8 cellular contexts compared by ENCODE assay signal in genomic region chr10:52233351-52233991, GRCh38.
DNase-seq lines count a peak whose midpoint lies in the region; ATAC-seq and TF ChIP-seq lines count a peak whose summit lies in the region.
"Not testable (repeated sequence)": the region's sequence is repeated elsewhere in the genome, so short reads cannot be mapped to it uniquely, and the experiment has no call there.

No MANE protein-coding gene starts in this region.

- H2AFZ ChIP-seq in MM.1S (ENCODE audit: low read length): peak overlapping the region; percentile 73

- peak in 1 of 3 donors; percentile 27 for TF ChIP-seq POLR2A in body of pancreas (IDR thresholded peaks at IDR 0.05)
- not testable (repeated sequence) for TF ChIP-seq POLR2A in esophagus squamous epithelium (IDR thresholded peaks at IDR 0.05)

- H3K79me2 ChIP-seq in MM.1S (ENCODE audit: low read length): not testable (repeated sequence)

- not testable (repeated sequence) for H3K27me3 Mint-ChIP-seq in CD8-positive, alpha-beta T cell (ENCODE audit: low read depth); activated CD4-positive, alpha-beta T cell treated with anti-CD3 and anti-CD28 coated beads for 36 hours; neural crest cell (ENCODE audit: low read depth)

- H3K4me3 ChIP-seq in CD8-positive, alpha-beta T cell (ENCODE audit: low read depth, low read length); body of pancreas: not testable (repeated sequence)
- H3K4me3 ChIP-seq in MM.1S (ENCODE audit: low read length) (peak overlapping the region; percentile 53), esophagus squamous epithelium (peak overlapping the region in 3 of 4 donors; percentile 21 to 42 (median 26)), kidney epithelial cell (ENCODE audit: low read depth, low read length) (peak overlapping the region; percentile 31), thymus (ENCODE audit: low read length) (peak overlapping the region; percentile 33)

- H3K36me3 Mint-ChIP-seq in CD8-positive, alpha-beta T cell; activated CD4-positive, alpha-beta T cell treated with anti-CD3 and anti-CD28 coated beads for 36 hours (ENCODE audit: low read depth); neural crest cell (ENCODE audit: low read depth): not testable (repeated sequence)

- not testable (repeated sequence) for H3K27me3 ChIP-seq in CD8-positive, alpha-beta T cell (ENCODE audit: insufficient read depth, low read length); MM.1S (replicated peaks; ENCODE audit: insufficient read depth, low read length); body of pancreas; esophagus squamous epithelium; kidney epithelial cell (ENCODE audit: control insufficient read depth, insufficient read depth, low read length); thymus (ENCODE audit: control insufficient read depth, insufficient read depth)

- not testable (repeated sequence) for H3K4me1 ChIP-seq in CD8-positive, alpha-beta T cell (ENCODE audit: insufficient read depth, low read length); body of pancreas; thymus (ENCODE audit: control insufficient read depth, insufficient read depth, low read length)
- H3K4me1 ChIP-seq in MM.1S (ENCODE audit: low read length) (peaks cover 10% of the 10 kb centered on the region), esophagus squamous epithelium (peaks cover 0 to 12% (median 0%) of the 10 kb centered on the region in 3 donors)

- not testable (repeated sequence) for ATAC-seq in CD8-positive, alpha-beta T cell; activated CD4-positive, alpha-beta T cell treated with anti-CD3 and anti-CD28 coated beads for 36 hours
- peak; percentile 72 for ATAC-seq in body of pancreas

- TF ChIP-seq CTCF in CD8-positive, alpha-beta T cell (IDR thresholded peaks at IDR 0.05); MM.1S (IDR thresholded peaks at IDR 0.05; ENCODE audit: low read length); body of pancreas (IDR thresholded peaks at IDR 0.05); esophagus squamous epithelium (IDR thresholded peaks at IDR 0.05); kidney epithelial cell (IDR thresholded peaks at IDR 0.05; ENCODE audit: insufficient read depth, low read length, poor library complexity, severe bottlenecking); neural crest cell (conservative IDR thresholded peaks at IDR 0.05): not testable (repeated sequence)

- not testable (repeated sequence) for H3K9ac ChIP-seq in MM.1S (ENCODE audit: low read length)

- H3K9me2 ChIP-seq in MM.1S (replicated peaks; ENCODE audit: insufficient read depth, low read length): not testable (repeated sequence)

- not testable (repeated sequence) for H3K36me3 ChIP-seq in CD8-positive, alpha-beta T cell (ENCODE audit: insufficient read depth, low read length); MM.1S (replicated peaks; ENCODE audit: insufficient read depth, low read length); body of pancreas (replicated peaks in 1 of 2; ENCODE audit: insufficient read depth in 1 of 2, low read depth in 2 of 2); esophagus squamous epithelium; kidney epithelial cell (ENCODE audit: control insufficient read depth, insufficient read depth, low read length); thymus (ENCODE audit: control insufficient read depth, insufficient read depth)

- peaks cover 11% of the 10 kb centered on the region for H3F3A ChIP-seq in MM.1S (ENCODE audit: insufficient read depth, low read length)

- not testable (repeated sequence) for H3K27ac ChIP-seq in CD8-positive, alpha-beta T cell (ENCODE audit: low read depth, low read length); thymus (ENCODE audit: low read depth)
- H3K27ac ChIP-seq in MM.1S (ENCODE audit: low read length) (peak overlapping the region; percentile 46; the same call in 1 of the 2 replicates), body of pancreas (peak overlapping the region in 3 of 4 donors; percentile 48 to 74 (median 66)), esophagus squamous epithelium (peak overlapping the region in 3 of 4 donors; percentile 37 to 61 (median 41))

- not testable (repeated sequence) for H3K9me3 Mint-ChIP-seq in CD8-positive, alpha-beta T cell; activated CD4-positive, alpha-beta T cell treated with anti-CD3 and anti-CD28 coated beads for 36 hours (ENCODE audit: low read depth); neural crest cell

- H3K4me1 Mint-ChIP-seq in CD8-positive, alpha-beta T cell (ENCODE audit: low read depth); activated CD4-positive, alpha-beta T cell treated with anti-CD3 and anti-CD28 coated beads for 36 hours; neural crest cell: not testable (repeated sequence)

- H3K4me2 ChIP-seq in MM.1S (ENCODE audit: low read depth, low read length): peak overlapping the region; percentile 81; the same call in 1 of the 2 replicates

- WGBS in body of pancreas, 2 donors: 10 to 12% methylated on average over 8 to 10 of the region's 34 CpGs
- WGBS in esophagus squamous epithelium, 2 donors: 3 to 14% methylated on average over 6 to 7 of the region's 34 CpGs
- WGBS in thymus: 27% methylated on average over 6 of the region's 34 CpGs

- H3K27ac Mint-ChIP-seq in CD8-positive, alpha-beta T cell; activated CD4-positive, alpha-beta T cell treated with anti-CD3 and anti-CD28 coated beads for 36 hours; neural crest cell (ENCODE audit: unreplicated experiment): not testable (repeated sequence)

- H4K20me1 ChIP-seq in MM.1S (ENCODE audit: insufficient read depth, low read length): not testable (repeated sequence)

- POLR2A ChIA-PET in CD8-positive, alpha-beta T cell (lab: Charles Lee); activated CD4-positive, alpha-beta T cell treated with anti-CD3 and anti-CD28 coated beads for 36 hours (lab: Charles Lee): not testable (repeated sequence)

- H3K9me3 ChIP-seq in CD8-positive, alpha-beta T cell (ENCODE audit: low read length); MM.1S (replicated peaks; ENCODE audit: insufficient read depth, low read length); body of pancreas; esophagus squamous epithelium; thymus (ENCODE audit: control insufficient read depth): not testable (repeated sequence)

- DNase-seq in CD8-positive, alpha-beta T cell; MM.1S; activated CD4-positive, alpha-beta T cell treated with anti-CD3 and anti-CD28 coated beads for 36 hours; body of pancreas; esophagus squamous epithelium (lab: John Stamatoyannopoulos, UW); kidney epithelial cell (ENCODE audit: low read depth); neural crest cell (ENCODE audit: low read depth, low spot score): not testable (repeated sequence)

- peak overlapping the region; percentile 60 for H3K4me3 Mint-ChIP-seq in CD8-positive, alpha-beta T cell
- H3K4me3 Mint-ChIP-seq in activated CD4-positive, alpha-beta T cell treated with anti-CD3 and anti-CD28 coated beads for 36 hours: peak overlapping the region; percentile 36
- H3K4me3 Mint-ChIP-seq in neural crest cell: peak overlapping the region; percentile 86

- intact Hi-C loops in CD8-positive, alpha-beta T cell (cut with DNase I, micrococcal nuclease); body of pancreas (cut with DNase I); esophagus squamous epithelium (cut with DNase I): not testable (repeated sequence)
- intact Hi-C loops in activated CD4-positive, alpha-beta T cell treated with anti-CD3 and anti-CD28 coated beads for 36 hours (cut with DNase I, micrococcal nuclease): loop anchor here in 1 of 2 experiments (2.0 kb wide), 1 partner anchor 13 kb away; no protein-coding TSS in a partner anchor

- CTCF ChIA-PET in CD8-positive, alpha-beta T cell (lab: Charles Lee); activated CD4-positive, alpha-beta T cell treated with anti-CD3 and anti-CD28 coated beads for 36 hours (lab: Charles Lee): not testable (repeated sequence)

Comparison
In these comparisons a context has a peak if more than half of its experiments do, and no peak if none do; other contexts are left out.
1. H3K4me3 Mint-ChIP-seq: peak in every context shown above with its lines; median percentile 86 in neural crest cell; 60 in CD8-positive, alpha-beta T cell; 36 in activated CD4-positive, alpha-beta T cell treated with anti-CD3 and anti-CD28 coated beads for 36 hours.